In the genomic region with DNA sequence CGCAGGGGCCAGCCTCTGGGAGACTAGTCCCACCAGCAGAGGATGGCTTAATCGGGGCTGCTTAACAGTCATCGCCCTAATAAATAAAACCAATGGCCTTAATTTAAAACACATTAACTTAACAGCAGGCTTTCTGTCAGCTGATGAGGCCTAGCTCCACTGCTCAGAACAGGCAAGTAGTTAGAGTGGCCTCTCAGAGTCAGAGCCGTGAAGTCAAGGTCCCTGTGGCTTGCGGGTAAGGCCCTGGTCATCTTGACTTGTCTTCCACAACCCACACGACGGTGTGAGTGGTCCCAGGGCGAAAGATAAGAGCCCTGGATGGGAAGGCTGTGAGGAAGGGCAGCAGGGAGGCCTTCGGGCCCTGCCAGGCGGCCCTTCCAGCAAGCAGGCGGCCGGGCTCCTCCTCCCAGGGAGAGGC, we compare ENCODE assay signal across 8 cellular contexts. TPM values are rescaled to one million over a fixed set of nuclear protein-coding genes. Genes with fewer than 3 reads are reported as not detected.
DNase-seq lines count a peak whose midpoint lies in the region; ATAC-seq and TF ChIP-seq lines count a peak whose summit lies in the region.

No MANE protein-coding gene starts in this region.

- H3K27me3 ChIP-seq in BE2C, result no peaks in the 10 kb centered on the region
- no peaks in the 10 kb centered on the region for H3K27me3 ChIP-seq in GM23248 (replicated peaks; ENCODE audit: insufficient read depth)
- H3K27me3 ChIP-seq in psoas muscle (ENCODE audit: insufficient read depth in 3 of 3, low read length in 2 of 3), result no peaks in the 10 kb centered on the region

- ATAC-seq in T-helper 17 cell (no peak), psoas muscle (no peak), HG03175 (IDR thresholded peaks at IDR 0.05; ENCODE audit: unreplicated experiment) (no peak), GM19452 (IDR thresholded peaks at IDR 0.05; ENCODE audit: unreplicated experiment) (no peak), HG02981 (IDR thresholded peaks at IDR 0.05; ENCODE audit: unreplicated experiment) (no peak)

- peaks cover 16% of the 10 kb centered on the region for H3K4me1 ChIP-seq in BE2C
- H3K4me1 ChIP-seq in GM23248 (ENCODE audit: insufficient read depth), result peaks cover 10% of the 10 kb centered on the region
- H3K4me1 ChIP-seq in psoas muscle, result peaks cover 19% of the 10 kb centered on the region

- intact Hi-C loops in psoas muscle (cut with DNase I), result loop anchor here (5.0 to 10.0 kb wide), 4 partner anchors 102 to 577 kb away; no protein-coding TSS in a partner anchor

- peaks cover 13% of the 10 kb centered on the region for H3K79me2 ChIP-seq in GM23248 (ENCODE audit: insufficient read depth)

- peak overlapping the region; percentile 52 for H3K4me3 Mint-ChIP-seq in T-helper 17 cell

- no peaks in the 10 kb centered on the region for H3F3A ChIP-seq in GM23248 (ENCODE audit: insufficient read depth)

- TF ChIP-seq CTCF in BE2C (IDR thresholded peaks at IDR 0.05; ENCODE audit: low read depth, low read length), result no peak
- no peak for TF ChIP-seq CTCF in fibroblast of pulmonary artery (IDR thresholded peaks at IDR 0.05; ENCODE audit: low read length, missing control alignments)
- TF ChIP-seq CTCF in psoas muscle (IDR thresholded peaks at IDR 0.05), result no peak

- no peaks in the 10 kb centered on the region; the same call in 1 of the 2 replicates for H3K36me3 ChIP-seq in BE2C
- no peaks in the 10 kb centered on the region for H3K36me3 ChIP-seq in GM23248 (ENCODE audit: low read depth)
- H3K36me3 ChIP-seq in psoas muscle (ENCODE audit: insufficient read depth in 1 of 2, low read depth in 1 of 2), result no peaks in the 10 kb centered on the region

- peak overlapping the region; percentile 68 for H3K4me2 ChIP-seq in GM23248 (ENCODE audit: unreplicated experiment)

- no peaks in the 10 kb centered on the region for H3K9me2 ChIP-seq in GM23248 (ENCODE audit: insufficient read depth)

- H3K4me3 ChIP-seq in BE2C (ENCODE audit: low read depth, low read length), result peak overlapping the region; percentile 66
- H3K4me3 ChIP-seq in GM23248, result peak overlapping the region; percentile 85
- peak overlapping the region; percentile 42 for H3K4me3 ChIP-seq in fibroblast of pulmonary artery (replicated peaks; ENCODE audit: low read depth, low read length)
- peak overlapping the region; percentile 84 for H3K4me3 ChIP-seq in psoas muscle

- DNase-seq in BE2C (peak; percentile 69), GM23248 (peak; percentile 76), T-helper 17 cell (no peak), fibroblast of pulmonary artery (ENCODE audit: low read depth) (no peak), psoas muscle (no peak)

- WGBS in GM23248 (ENCODE audit: low coverage in 1 of 2, low lambda C conversion rate in 2 of 2, missing lambda C conversion rate in 2 of 2), 2 experiments, result 14 to 21% methylated on average over 12 of the region's 12 CpGs
- 66 to 73% (median 67%) methylated on average over 12 of the region's 12 CpGs for WGBS in psoas muscle, 3 donors

- peak overlapping the region; percentile 44 for H2AFZ ChIP-seq in GM23248

- peak overlapping the region; percentile 83 for H3K9ac ChIP-seq in GM23248

- no peaks in the 10 kb centered on the region for H3K36me3 Mint-ChIP-seq in T-helper 17 cell (ENCODE audit: low read depth)

- H3K9me3 ChIP-seq in BE2C (no peaks in the 10 kb centered on the region), GM23248 (ENCODE audit: low read depth) (no peaks in the 10 kb centered on the region), T-helper 17 cell (ENCODE audit: control insufficient read depth, low read length, poor library complexity, severe bottlenecking) (no peaks in the 10 kb centered on the region), psoas muscle (no peaks in the 10 kb centered on the region)

- H3K27me3 Mint-ChIP-seq in T-helper 17 cell, result no peaks in the 10 kb centered on the region

- no peaks in the 10 kb centered on the region for H4K20me1 ChIP-seq in GM23248 (ENCODE audit: insufficient read depth)

- in situ Hi-C loops in GM23248 (cut with MboI), result loop anchor here (10.0 kb wide), 1 partner anchor 124 kb away; no protein-coding TSS in a partner anchor

- peaks cover 9% of the 10 kb centered on the region for H3K4me1 Mint-ChIP-seq in T-helper 17 cell

- H3K27ac ChIP-seq in GM23248 (peak overlapping the region; percentile 80), psoas muscle (peak overlapping the region; percentile 87)

- peak overlapping the region; percentile 88 for H3K27ac Mint-ChIP-seq in T-helper 17 cell

RNA-seq across cellular contexts. Expression of a gene that starts 11.8 kb away (rescaled TPM):
- 34.2 TPM for polyA plus RNA-seq in BE2C (2012; ENCODE audit: insufficient read depth, insufficient read length, low read depth)
- 42.4 and 44.7 TPM in 2 replicates for total RNA-seq in GM23248 (2014; rRNA removed; shearing (Covaris generic))
- polyA plus RNA-seq in GM23248 (2016; fragmentation: Nextera tagmentation; extraction: Ambion mirVana) (22.8 and 24.3 TPM in 2 replicates), psoas muscle (1 to 10 TPM in 2 of 3 donors, under 1 TPM in 1; 0.86 to 2.1 (median 1.5) TPM)
- total RNA-seq in T-helper 17 cell (1 to 10 TPM; 7.6 to 7.7 TPM), psoas muscle (1 to 10 TPM; 1.8 to 3.5 (median 2.3) TPM)

Comparison
In these comparisons a context has a peak if more than half of its experiments do, and no peak if none do; other contexts are left out.
1. DNase-seq: peak in BE2C (single experiment) and GM23248 (single experiment); none in T-helper 17 cell (0 of 3), fibroblast of pulmonary artery (single experiment) and psoas muscle (0 of 2).
2. Peak in every context shown above with its lines, with median percentiles within 50 percentile points of each other: H3K4me3 ChIP-seq.